In genomic region chr10:60974463-60975149, GRCh38 we compare ENCODE assay signal across 19 cellular contexts. TPM values are rescaled to one million over a fixed set of nuclear protein-coding genes. Genes with fewer than 3 reads are reported as not detected.
DNase-seq lines count a peak whose midpoint lies in the region; ATAC-seq, FAIRE-seq and TF ChIP-seq lines count a peak whose summit lies in the region.
"Had no signal": no experiment of that assay in that cellular context is flagged by ENCODE, and none has a peak within 500 bp of the region (broad histone marks: within the 10 kb centered on the region; RNA-seq: fewer than 3 reads in every experiment).

No MANE protein-coding gene starts in this region.

- POLR2A ChIA-PET in endothelial cell of umbilical vein (lab: Charles Lee), result no interaction called here

- TF ChIP-seq POLR2A in endothelial cell of umbilical vein (IDR thresholded peaks at IDR 0.05; ENCODE audit: low read depth, low read length), result no peak

- dilution Hi-C loops in endothelial cell of umbilical vein (cut with MboI; ENCODE audit: extremely low pct_ligation_motif_present, low sequenced_read_pairs), result no loop called here

- no peaks in the 10 kb centered on the region for H3K36me3 ChIP-seq in endothelial cell of umbilical vein (ENCODE audit: control insufficient read depth in 2 of 2, extremely low read depth in 1 of 2, insufficient read depth in 2 of 2, low read length in 2 of 2)
- H3K36me3 ChIP-seq in skeletal muscle satellite cell (ENCODE audit: insufficient read depth, low read length), result no peaks in the 10 kb centered on the region
- H3K36me3 ChIP-seq in left lung, result no peaks in the 10 kb centered on the region
- H3K36me3 ChIP-seq: tibial nerve had no signal

- H3K79me2 ChIP-seq in endothelial cell of umbilical vein (ENCODE audit: control insufficient read depth, insufficient read depth, low read length), result no peaks in the 10 kb centered on the region

- H3K9me1 ChIP-seq in endothelial cell of umbilical vein (replicated peaks; ENCODE audit: control insufficient read depth, extremely low read depth, insufficient read depth, low read length), result no peaks in the 10 kb centered on the region

- H3K4me1 ChIP-seq in endothelial cell of umbilical vein (ENCODE audit: control insufficient read depth, extremely low read depth, insufficient read depth, low read length) (peaks cover 28% of the 10 kb centered on the region), skeletal muscle satellite cell (ENCODE audit: control insufficient read depth, insufficient read depth, low read length) (peaks cover 33% of the 10 kb centered on the region), left lung (no peaks in the 10 kb centered on the region)
- H3K4me1 ChIP-seq: tibial nerve had no signal

- no peaks in the 10 kb centered on the region for H4K20me1 ChIP-seq in endothelial cell of umbilical vein (replicated peaks; ENCODE audit: control insufficient read depth, extremely low read depth, insufficient read depth, low read length)

- H3K4me2 ChIP-seq in endothelial cell of umbilical vein (ENCODE audit: insufficient read depth, low read length) (peak overlapping the region; percentile 26), skeletal muscle satellite cell (ENCODE audit: low read length) (peak overlapping the region; percentile 58)

- CTCF ChIA-PET in endothelial cell of umbilical vein (lab: Charles Lee), result no interaction called here

- no peak overlapping the region for H3K4me3 ChIP-seq in endothelial cell of umbilical vein (replicated peaks in 1 of 3; ENCODE audit: insufficient read depth in 1 of 3, low read depth in 1 of 3, low read length in 3 of 3)
- no peak overlapping the region for H3K4me3 ChIP-seq in skeletal muscle satellite cell (ENCODE audit: low read length)
- no peak overlapping the region for H3K4me3 ChIP-seq in left lung
- H3K4me3 ChIP-seq: SK-N-MC, tibial nerve had no signal

- H2AFZ ChIP-seq in endothelial cell of umbilical vein (ENCODE audit: low read depth, low read length), result peak overlapping the region; percentile 11

- no peak for ATAC-seq in left lung
- ATAC-seq: left colon; natural killer cell treated with Interleukin-12 subunit alpha and Interleukin-12 subunit beta and Interleukin-15 and Interleukin-18, amount 100 ng/mL, for 72 hours; sciatic nerve had no signal

- DNase-seq in EL (peak; percentile 58), LoVo (ENCODE audit: low spot score) (peak; percentile 19), endothelial cell of umbilical vein (ENCODE audit: low read depth, low spot score) (no peak), left lung (no peak), NCI-H2196 treated with DMSO at 0.1 percent for 48 hours (lab: John Stamatoyannopoulos, UW; ENCODE audit: unreplicated experiment) (no peak), hepatic stellate cell (ENCODE audit: low spot score) (no peak)
- no peak for DNase-seq in stimulated activated CD4-positive, alpha-beta T cell treated with anti-CD3 and anti-CD28 coated beads, Interleukin-12 subunit alpha, Interleukin-12 subunit beta, amount 100 ng/mL, for 4 hours
- DNase-seq: activated CD8-positive, alpha-beta memory T cell treated with anti-CD3 and anti-CD28 coated beads, Interleukin-2, amount 50 U/mL, for 48 hours; CD8-positive, alpha-beta memory T cell; effector memory CD4-positive, alpha-beta T cell; glutamatergic neuron; left colon; NCI-H2029 treated with DMSO at 0.1 percent for 48 hours had no signal

- H3K9me3 ChIP-seq in endothelial cell of umbilical vein (replicated peaks; ENCODE audit: control insufficient read depth, insufficient read depth, low read length) (no peaks in the 10 kb centered on the region), skeletal muscle satellite cell (replicated peaks; ENCODE audit: low read length) (no peaks in the 10 kb centered on the region), left lung (no peaks in the 10 kb centered on the region)
- H3K9me3 ChIP-seq: tibial nerve had no signal

- TF ChIP-seq CTCF in endothelial cell of umbilical vein (IDR thresholded peaks at IDR 0.05; ENCODE audit: extremely low read depth in 1 of 2, insufficient read depth in 1 of 2, low read depth in 1 of 2, low read length in 2 of 2) (no peak), left lung (IDR thresholded peaks at IDR 0.05) (no peak)

- no peak overlapping the region for H3K27ac ChIP-seq in endothelial cell of umbilical vein (ENCODE audit: insufficient read depth, low read depth, low read length)
- no peak overlapping the region for H3K27ac ChIP-seq in left lung
- H3K27ac ChIP-seq: SK-N-MC, tibial nerve, VCaP had no signal

- H3K9ac ChIP-seq in endothelial cell of umbilical vein (replicated peaks; ENCODE audit: extremely low read depth, insufficient read depth, low read length), result no peak overlapping the region
- no peak overlapping the region for H3K9ac ChIP-seq in skeletal muscle satellite cell (ENCODE audit: low read depth, low read length)

- BruUV-seq in endothelial cell of umbilical vein (replicated peaks; lab: Mats Ljungman, UMichigan), result no TSS peak

- no peaks in the 10 kb centered on the region for H3K27me3 ChIP-seq in endothelial cell of umbilical vein (ENCODE audit: control insufficient read depth in 2 of 2, insufficient read depth in 2 of 2, low read length in 2 of 2)
- H3K27me3 ChIP-seq in skeletal muscle satellite cell (ENCODE audit: control insufficient read depth, insufficient read depth, low read length), result no peaks in the 10 kb centered on the region
- H3K27me3 ChIP-seq in left lung, result no peaks in the 10 kb centered on the region
- H3K27me3 ChIP-seq: tibial nerve had no signal

- intact Hi-C loops in endothelial cell of umbilical vein (cut with micrococcal nuclease), result loop anchor here (10.0 kb wide), 1 partner anchor 1260 kb away; no protein-coding TSS in a partner anchor
- intact Hi-C loops in left lung (cut with DNase I), result no loop called here

- no peak for FAIRE-seq in endothelial cell of umbilical vein (lab: Jason Lieb, UNC)

TF ChIP-seq in endothelial cell of umbilical vein, 7 proteins besides CTCF, POLR2A, EP300 and RAD21:
- TF ChIP-seq GATA2 (IDR thresholded peaks at IDR 0.05; ENCODE audit: insufficient read depth, insufficient read length, low read depth, low read length), result no peak
- no peak for TF ChIP-seq EZH2 (IDR thresholded peaks at IDR 0.05; ENCODE audit: borderline replicate concordance, low read depth, low read length, severe bottlenecking)
- peak; percentile 69 for TF ChIP-seq JUN (IDR thresholded peaks at IDR 0.05; ENCODE audit: borderline replicate concordance, insufficient read depth, insufficient read length, low read depth)
- no peak for TF ChIP-seq MAX (IDR thresholded peaks at IDR 0.05; ENCODE audit: insufficient read depth, insufficient read length)
- peak; percentile 87 for TF ChIP-seq FOS (IDR thresholded peaks at IDR 0.05; ENCODE audit: borderline replicate concordance, insufficient read depth, low read length)

RNA-seq across cellular contexts. Expression of gene RHOBTB1, which starts 30.6 kb away (rescaled TPM):
- total RNA-seq in endothelial cell of umbilical vein, result 31.0 and 31.3 TPM in 2 replicates
- 19.4 and 21.2 TPM in 2 replicates for polyA plus RNA-seq in endothelial cell of umbilical vein
- polyA plus RNA-seq in endothelial cell of umbilical vein (2011; cell fraction: cytosol; rRNA removed), result 20.3 and 22.4 TPM in 2 replicates
- 41.4 and 54.0 TPM in 2 replicates for polyA plus RNA-seq in endothelial cell of umbilical vein (2011; cell fraction: nucleus; rRNA removed)
- 18.4 and 21.8 TPM in 2 replicates for polyA plus RNA-seq in endothelial cell of umbilical vein (2012)
- 37.1 and 42.0 TPM in 2 replicates for polyA minus RNA-seq in endothelial cell of umbilical vein
- polyA minus RNA-seq in endothelial cell of umbilical vein (2011; cell fraction: cytosol; rRNA and poly(A)+ RNA removed), result 11.5 TPM
- polyA minus RNA-seq in endothelial cell of umbilical vein (2011; cell fraction: nucleus; rRNA and poly(A)+ RNA removed), result 24.6 and 33.4 TPM in 2 replicates
- total RNA-seq in skeletal muscle satellite cell (2012; rRNA removed), result 6.8 and 11.8 TPM in 2 replicates
- total RNA-seq in left lung, result 10 to 100 TPM; 13.1 to 16.3 TPM
- polyA plus RNA-seq: CD8-positive, alpha-beta memory T cell had no signal

Comparison
In these comparisons a context has a peak if more than half of its experiments do, and no peak if none do; other contexts are left out.
1. DNase-seq: peak in EL (single experiment) and LoVo (single experiment); none in endothelial cell of umbilical vein (single experiment), left lung (0 of 2), NCI-H2196 treated with DMSO at 0.1 percent for 48 hours (single experiment), hepatic stellate cell (single experiment) and stimulated activated CD4-positive, alpha-beta T cell treated with anti-CD3 and anti-CD28 coated beads, Interleukin-12 subunit alpha, Interleukin-12 subunit beta, amount 100 ng/mL, for 4 hours (single experiment).